ENCODE assay signal across 1 cellular context in the genomic region with DNA sequence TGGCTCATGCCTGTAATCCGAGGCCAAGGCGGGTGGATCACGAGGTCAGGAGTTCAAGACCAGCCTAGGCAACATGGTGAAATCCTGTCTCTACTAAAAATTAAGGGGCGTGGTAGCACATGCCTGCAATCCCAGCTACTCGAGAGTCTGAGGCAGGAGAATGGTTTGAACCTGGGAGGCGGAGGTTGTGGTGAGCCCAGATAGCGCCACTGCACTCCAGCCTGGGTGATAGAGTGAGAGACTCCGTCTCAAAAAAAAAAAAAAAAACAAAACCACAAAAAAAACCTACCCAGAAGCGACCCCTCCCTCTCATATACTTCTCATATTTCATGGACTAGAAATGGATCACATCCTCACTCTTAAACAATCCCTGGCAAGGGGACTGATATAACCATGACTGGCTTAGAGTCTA.
TF ChIP-seq lines count a peak whose summit lies in the region.

No MANE protein-coding gene starts in this region.

TF ChIP-seq in HepG2, 621 proteins besides CTCF, POLR2A, EP300 and RAD21 (continued from another document):
- TF ChIP-seq NFAT5 (CRISPR knock-in tag; IDR thresholded peaks at IDR 0.05) (0 out of 2 replicates have a peak, but pooled peaks have one; percentile 61), FOSL1 (CRISPR knock-in tag; IDR thresholded peaks at IDR 0.05; ENCODE audit: borderline replicate concordance) (0 out of 2 replicates have a peak, but pooled peaks have one; percentile 8), ZNF362 (CRISPR knock-in tag; IDR thresholded peaks at IDR 0.05; ENCODE audit: borderline replicate concordance) (peak; percentile 60), KLF12 (CRISPR knock-in tag; IDR thresholded peaks at IDR 0.05; ENCODE audit: borderline replicate concordance) (peak; percentile 50; the same call in 1 of the 2 replicates), ADNP (CRISPR knock-in tag; IDR thresholded peaks at IDR 0.05) (0 out of 2 replicates have a peak, but pooled peaks have one; percentile 24)
TF ChIP-seq in HepG2: peak in this region for 7; not testable (repeated sequence) for 614.
